13 cellular contexts compared by ENCODE assay signal in genomic region chr1:243731301-243731891, GRCh38.
A peak's percentile ranks its signal among the peaks of the same experiment; 100 is the strongest.
DNase-seq lines count a peak whose midpoint lies in the region; ATAC-seq and TF ChIP-seq lines count a peak whose summit lies in the region.
"Had no signal": no experiment of that assay in that cellular context is flagged by ENCODE, and none has a peak within 500 bp of the region (broad histone marks: within the 10 kb centered on the region; RNA-seq: fewer than 3 reads in every experiment).

No MANE protein-coding gene starts in this region.

- H3K27me3 ChIP-seq in BLaER1 treated with 17β-estradiol and CSF1 and Interleukin-3, amounts not matched to agents 10 nM and 100 nM, result no peaks in the 10 kb centered on the region
- H3K27me3 ChIP-seq in lower lobe of right lung (ENCODE audit: low read depth) (no peaks in the 10 kb centered on the region), MM.1S (replicated peaks; ENCODE audit: insufficient read depth, low read length) (no peaks in the 10 kb centered on the region)
- H3K27me3 ChIP-seq: BLaER1 had no signal

- H3F3A ChIP-seq in MM.1S (ENCODE audit: insufficient read depth, low read length), result peaks cover 29% of the 10 kb centered on the region

- no peak overlapping the region for H3K4me3 ChIP-seq in BLaER1 treated with 17β-estradiol and CSF1 and Interleukin-3, amounts not matched to agents 10 nM and 100 nM
- peak overlapping the region; percentile 83 for H3K4me3 ChIP-seq in NB4 (ENCODE audit: low read depth, low read length)
- H3K4me3 ChIP-seq in lower lobe of right lung, result no peak overlapping the region
- H3K4me3 ChIP-seq in MM.1S (ENCODE audit: low read length), result no peak overlapping the region
- no peak overlapping the region for H3K4me3 ChIP-seq in OCI-LY7 (ENCODE audit: low read depth, low read length, poor library complexity, severe bottlenecking)
- H3K4me3 ChIP-seq: SK-N-MC had no signal

- TF ChIP-seq CTCF in NB4 (IDR thresholded peaks at IDR 0.05; ENCODE audit: low read depth, low read length) (no peak), brain (conservative IDR thresholded peaks at IDR 0.05) (no peak), lower lobe of right lung (IDR thresholded peaks at IDR 0.05) (no peak), MM.1S (IDR thresholded peaks at IDR 0.05; ENCODE audit: low read length) (no peak), OCI-LY7 (conservative IDR thresholded peaks at IDR 0.05; ENCODE audit: low read length) (no peak)

- DNase-seq in NB4 (ENCODE audit: low read depth) (peak; percentile 94), lower lobe of right lung (no peak), NCI-H187 treated with DMSO at 0.1 percent for 48 hours (lab: John Stamatoyannopoulos, UW) (no peak), dedifferentiated amniotic fluid mesenchymal stem cell (ENCODE audit: extremely low spot score) (no peak), MM.1S (no peak), OCI-LY7 (ENCODE audit: low spot score) (no peak)

- H3K4me2 ChIP-seq in BLaER1 treated with 17β-estradiol and CSF1 and Interleukin-3, amounts not matched to agents 10 nM and 100 nM, result peak overlapping the region in 6 of 11 experiments; percentile 22 to 65 (median 54); a peak in 9 of 22 replicates
- no peak overlapping the region for H3K4me2 ChIP-seq in MM.1S (ENCODE audit: low read depth, low read length)
- no peak overlapping the region for H3K4me2 ChIP-seq in OCI-LY7 (ENCODE audit: low read length)
- H3K4me2 ChIP-seq: BLaER1, KMS-11 had no signal

- CTCF ChIA-PET in OCI-LY7 (lab: Charles Lee; ENCODE audit: unreplicated experiment), result no interaction called here

- H4K20me1 ChIP-seq in BLaER1 treated with 17β-estradiol and CSF1 and Interleukin-3, amounts not matched to agents 10 nM and 100 nM, result no peaks in the 10 kb centered on the region
- H4K20me1 ChIP-seq in MM.1S (ENCODE audit: insufficient read depth, low read length), result no peaks in the 10 kb centered on the region
- H4K20me1 ChIP-seq in OCI-LY7 (ENCODE audit: insufficient read depth, low read length), result no peaks in the 10 kb centered on the region
- H4K20me1 ChIP-seq: BLaER1 had no signal

- H3K36me3 Mint-ChIP-seq in brain, result peaks cover 18% of the 10 kb centered on the region
- H3K36me3 Mint-ChIP-seq: stimulated activated effector memory CD8-positive, alpha-beta T cell treated with anti-CD3 and anti-CD28 coated beads, Interleukin-12 subunit alpha, Interleukin-12 subunit beta, amount 100 ng/mL, for 72 hours had no signal

- H3K27me3 Mint-ChIP-seq in brain, result no peaks in the 10 kb centered on the region
- H3K27me3 Mint-ChIP-seq: central memory CD8-positive, alpha-beta T cell had no signal

- TF ChIP-seq POLR2A in NB4 (IDR thresholded peaks at IDR 0.05; ENCODE audit: extremely low read depth, insufficient read length), result no peak

- POLR2A ChIA-PET in OCI-LY7 (lab: Charles Lee), result interaction anchor here (1.2 kb wide), 1 partner anchor 394 kb away, joined by 4 read pairs; no protein-coding TSS in a partner anchor

- H3K9me2 ChIP-seq in MM.1S (replicated peaks; ENCODE audit: insufficient read depth, low read length) (no peaks in the 10 kb centered on the region), OCI-LY7 (ENCODE audit: insufficient read depth, low read length) (no peaks in the 10 kb centered on the region)

- peak; percentile 87 to 92 for ATAC-seq in lower lobe of right lung

- H3K4me1 Mint-ChIP-seq in brain, result peaks cover 67% of the 10 kb centered on the region

- H3K27ac ChIP-seq in BLaER1 treated with 17β-estradiol and CSF1 and Interleukin-3, amounts not matched to agents 10 nM and 100 nM, result peak overlapping the region in 5 of 11 experiments; percentile 5 to 91 (median 57); a peak in 7 of 22 replicates
- peak overlapping the region; percentile 47 for H3K27ac ChIP-seq in lower lobe of right lung
- H3K27ac ChIP-seq in MM.1S (ENCODE audit: low read length), result no peak overlapping the region
- no peak overlapping the region for H3K27ac ChIP-seq in OCI-LY7 (ENCODE audit: low read depth, low read length, poor library complexity, severe bottlenecking)
- H3K27ac ChIP-seq: BLaER1, KMS-11, SK-N-MC had no signal

- H3K9ac ChIP-seq in BLaER1 treated with 17β-estradiol and CSF1 and Interleukin-3, amounts not matched to agents 10 nM and 100 nM, result no peak overlapping the region
- H3K9ac ChIP-seq in MM.1S (ENCODE audit: low read length), result no peak overlapping the region
- H3K9ac ChIP-seq: BLaER1, KMS-11 had no signal

- BruUV-seq in OCI-LY7 (replicated peaks; lab: Mats Ljungman, UMichigan), result no TSS peak

- H3K79me2 ChIP-seq in MM.1S (ENCODE audit: low read length) (no peaks in the 10 kb centered on the region), OCI-LY7 (ENCODE audit: insufficient read depth, low read depth, low read length) (no peaks in the 10 kb centered on the region)

- H3K4me1 ChIP-seq in BLaER1 treated with 17β-estradiol and CSF1 and Interleukin-3, amounts not matched to agents 10 nM and 100 nM, result peaks cover 23 to 67% (median 46%) of the 10 kb centered on the region in 10 experiments
- H3K4me1 ChIP-seq in lower lobe of right lung (peaks cover 33% of the 10 kb centered on the region), MM.1S (ENCODE audit: low read length) (peaks cover 44% of the 10 kb centered on the region), OCI-LY7 (ENCODE audit: insufficient read depth, low read length, poor library complexity, severe bottlenecking) (peaks cover 7% of the 10 kb centered on the region)

- peak overlapping the region in 4 of 5 experiments; percentile 8 to 88 (median 58) for H3K27ac Mint-ChIP-seq in brain
- H3K27ac Mint-ChIP-seq: stimulated activated effector memory CD8-positive, alpha-beta T cell treated with anti-CD3 and anti-CD28 coated beads, Interleukin-12 subunit alpha, Interleukin-12 subunit beta, amount 100 ng/mL, for 72 hours had no signal

- peaks cover 13 to 28% (median 13%) of the 10 kb centered on the region in 11 experiments for H3K36me3 ChIP-seq in BLaER1 treated with 17β-estradiol and CSF1 and Interleukin-3, amounts not matched to agents 10 nM and 100 nM
- H3K36me3 ChIP-seq in lower lobe of right lung (no peaks in the 10 kb centered on the region), MM.1S (replicated peaks; ENCODE audit: insufficient read depth, low read length) (no peaks in the 10 kb centered on the region), OCI-LY7 (ENCODE audit: insufficient read depth, low read length) (no peaks in the 10 kb centered on the region)

- H3K4me3 Mint-ChIP-seq in brain, result no peak overlapping the region
- H3K4me3 Mint-ChIP-seq: central memory CD8-positive, alpha-beta T cell; stimulated activated effector memory CD8-positive, alpha-beta T cell treated with anti-CD3 and anti-CD28 coated beads, Interleukin-12 subunit alpha, Interleukin-12 subunit beta, amount 100 ng/mL, for 72 hours had no signal

- no peak overlapping the region for H2AFZ ChIP-seq in MM.1S (ENCODE audit: low read length)
- no peak overlapping the region for H2AFZ ChIP-seq in OCI-LY7 (ENCODE audit: low read length)

- intact Hi-C loops in lower lobe of right lung (cut with DNase I), result no loop called here
- intact Hi-C loops in OCI-LY7 (cut with micrococcal nuclease; ENCODE audit: unreplicated experiment), result no loop called here

- H3K9me3 ChIP-seq in BLaER1 treated with 17β-estradiol and CSF1 and Interleukin-3, amounts not matched to agents 10 nM and 100 nM (replicated peaks in 1 of 11), result peaks cover 14 to 34% (median 24%) of the 10 kb centered on the region in 11 experiments
- no peaks in the 10 kb centered on the region for H3K9me3 ChIP-seq in lower lobe of right lung
- H3K9me3 ChIP-seq in MM.1S (replicated peaks; ENCODE audit: insufficient read depth, low read length), result no peaks in the 10 kb centered on the region
- H3K9me3 ChIP-seq in OCI-LY7 (ENCODE audit: low read length), result 0 out of 2 replicates have a peak, but pooled peaks cover 3% of the 10 kb centered on the region

- peaks cover 0 to 5% (median 0%) of the 10 kb centered on the region in 5 experiments for H3K9me3 Mint-ChIP-seq in brain
- H3K9me3 Mint-ChIP-seq: central memory CD8-positive, alpha-beta T cell; stimulated activated effector memory CD8-positive, alpha-beta T cell treated with anti-CD3 and anti-CD28 coated beads, Interleukin-12 subunit alpha, Interleukin-12 subunit beta, amount 100 ng/mL, for 72 hours had no signal

Comparison
In these comparisons a context has a peak if more than half of its experiments do, and no peak if none do; other contexts are left out.
1. H3K4me2 ChIP-seq: peak in BLaER1 treated with 17β-estradiol and CSF1 and Interleukin-3, amounts not matched to agents 10 nM and 100 nM (6 of 11); none in MM.1S (single experiment) and OCI-LY7 (single experiment).